In genomic region chr12:87816186-87816585, GRCh38 we compare ENCODE assay signal across 21 cellular contexts.
A peak's percentile ranks its signal among the peaks of the same experiment; 100 is the strongest.
DNase-seq lines count a peak whose midpoint lies in the region; ATAC-seq and TF ChIP-seq lines count a peak whose summit lies in the region.
"Had no signal": no experiment of that assay in that cellular context is flagged by ENCODE, and none has a peak within 500 bp of the region (broad histone marks: within the 10 kb centered on the region; RNA-seq: fewer than 3 reads in every experiment).

No MANE protein-coding gene starts in this region.

- H3K36me3 ChIP-seq in A673 (ENCODE audit: insufficient read depth, low read length, poor library complexity, severe bottlenecking) (no peaks in the 10 kb centered on the region), brain microvascular endothelial cell (replicated peaks) (no peaks in the 10 kb centered on the region)
- H3K36me3 ChIP-seq: cardiac muscle cell had no signal

- H3K9me3 ChIP-seq in A673 (ENCODE audit: low read depth, low read length, poor library complexity, severe bottlenecking): no peaks in the 10 kb centered on the region

- H3K4me3 ChIP-seq in A673 (ENCODE audit: low read depth, low read length, poor library complexity, severe bottlenecking) (no peak overlapping the region), brain microvascular endothelial cell (ENCODE audit: low read depth, low read length) (no peak overlapping the region)
- H3K4me3 ChIP-seq: cardiac muscle cell had no signal

- CTCF ChIA-PET in A673 (lab: Charles Lee): no interaction called here

- H3K27ac ChIP-seq in A673 (ENCODE audit: low read depth, low read length, poor library complexity, severe bottlenecking) (no peak overlapping the region), brain microvascular endothelial cell (peak overlapping the region; percentile 82), substantia nigra (ENCODE audit: low read depth, low read length, poor library complexity, severe bottlenecking) (no peak overlapping the region)
- H3K27ac ChIP-seq: cardiac muscle cell had no signal

- ATAC-seq in Right ventricle myocardium inferior (no peak), HG03520 (IDR thresholded peaks at IDR 0.05; ENCODE audit: unreplicated experiment) (no peak)
- ATAC-seq: activated naive CD4-positive, alpha-beta T cell treated with anti-CD3 and anti-CD28 coated beads, Interleukin-2, amount 50 U/mL, for 72 hours; activated T-cell treated with anti-CD3 and anti-CD28 coated beads, Interleukin-2, amount 50 U/mL, for 4 hours; right cardiac atrium; T-cell had no signal

- no TSS peak for BruUV-seq in A673 (replicated peaks; lab: Mats Ljungman, UMichigan)

- in situ Hi-C loops in brain microvascular endothelial cell (cut with HindIII; ENCODE audit: low pct_ligation_motif_present, low sequenced_read_pairs): no loop called here

- TF ChIP-seq CTCF in A673 (conservative IDR thresholded peaks at IDR 0.05; ENCODE audit: low read depth, low read length) (no peak), brain microvascular endothelial cell (IDR thresholded peaks at IDR 0.05; ENCODE audit: low read depth, low read length, missing control alignments) (no peak)

- H3K27me3 ChIP-seq in A673 (replicated peaks; ENCODE audit: insufficient read depth, low read depth, low read length, poor library complexity) (no peaks in the 10 kb centered on the region), brain microvascular endothelial cell (replicated peaks) (no peaks in the 10 kb centered on the region)
- H3K27me3 ChIP-seq: cardiac muscle cell had no signal

- intact Hi-C loops in A673 (cut with micrococcal nuclease; ENCODE audit: unreplicated experiment): no loop called here
- intact Hi-C loops in Right ventricle myocardium inferior (cut with DNase I): no loop called here

- DNase-seq in A673 (ENCODE audit: low spot score): peak; percentile 43
- DNase-seq in NCI-H2171 (lab: John Stamatoyannopoulos, UW): peak; percentile 10
- DNase-seq in brain microvascular endothelial cell: peak; percentile 87
- peak; percentile 47 for DNase-seq in left kidney (ENCODE audit: low read depth, low spot score)
- no peak for DNase-seq in Right ventricle myocardium inferior (ENCODE audit: missing footprints)
- DNase-seq in activated naive CD4-positive, alpha-beta T cell treated with anti-CD3 and anti-CD28 coated beads, Interleukin-2, amount 50 U/mL, for 16 hours: no peak
- no peak for DNase-seq in substantia nigra (lab: John Stamatoyannopoulos, UW)
- DNase-seq: activated CD4-positive, alpha-beta T cell treated with anti-CD3 and anti-CD28 coated beads, Interleukin-2, amount 50 U/mL, for 4 hours; activated T-cell treated with anti-CD3 and anti-CD28 coated beads, Interleukin-2, amount 50 U/mL, for 4 hours; CD8-positive, alpha-beta memory T cell; hippocampal formation; KBM-7; NCI-H1092; NCI-H226; right cardiac atrium; RPMI8226; stimulated activated CD4-positive, alpha-beta T cell treated with anti-CD3 and anti-CD28 coated beads, Interleukin-1b, Interleukin-23, amount 100 ng/mL, for 48 hours; T-cell had no signal

- no peaks in the 10 kb centered on the region for H3K4me1 ChIP-seq in A673 (ENCODE audit: insufficient read depth, low read length, poor library complexity, severe bottlenecking)

- POLR2A ChIA-PET in A673 (lab: Charles Lee; ENCODE audit: low non-redundant PET): interaction anchor here (0.7 kb wide), 1 partner anchor 524 kb away, joined by 3 read pairs; no protein-coding TSS in a partner anchor

Comparison
In these comparisons a context has a peak if more than half of its experiments do, and no peak if none do; other contexts are left out.
1. DNase-seq: peak in A673 (single experiment), NCI-H2171 (single experiment), brain microvascular endothelial cell (single experiment) and left kidney (single experiment); none in Right ventricle myocardium inferior (single experiment), activated naive CD4-positive, alpha-beta T cell treated with anti-CD3 and anti-CD28 coated beads, Interleukin-2, amount 50 U/mL, for 16 hours (single experiment) and substantia nigra (0 of 49).